ENCODE assay signal across 8 cellular contexts in the genomic region with DNA sequence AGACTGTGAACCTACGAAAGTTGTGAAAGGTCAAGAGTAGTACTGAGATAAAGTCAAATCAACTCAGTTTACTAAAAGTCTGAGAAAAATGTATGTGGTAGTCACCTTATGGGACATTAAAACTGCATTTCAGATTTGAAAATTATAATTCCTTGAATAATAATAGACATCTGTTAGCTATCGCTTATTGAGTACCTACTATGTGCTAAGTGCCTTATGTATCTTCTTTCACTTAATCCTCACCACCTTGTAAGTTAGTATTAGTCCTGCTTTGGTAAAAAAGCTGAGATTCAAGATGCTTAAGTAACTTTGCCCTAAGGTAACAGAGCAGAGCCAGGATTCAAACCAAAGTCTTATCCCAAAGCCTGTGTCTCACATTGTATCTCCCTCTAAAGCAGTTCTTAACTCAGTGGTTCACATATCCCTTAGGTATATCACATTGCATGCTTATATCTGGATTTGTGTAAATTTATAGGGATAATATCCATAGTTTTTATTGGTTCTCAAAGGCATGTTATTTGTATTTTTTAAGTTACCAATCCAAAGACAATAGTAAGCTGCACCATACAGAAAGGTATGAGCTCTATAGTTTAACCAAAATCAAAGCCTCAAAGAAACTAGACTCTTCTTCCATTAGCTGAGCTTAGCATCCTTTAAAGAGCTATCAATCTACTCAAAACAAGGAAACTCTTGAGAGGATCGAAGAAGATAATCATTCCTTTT. TPM values are rescaled to one million over a fixed set of nuclear protein-coding genes. Genes with fewer than 3 reads are reported as not detected.
DNase-seq lines count a peak whose midpoint lies in the region; ATAC-seq and TF ChIP-seq lines count a peak whose summit lies in the region.

No MANE protein-coding gene starts in this region.

- peaks cover 2% of the 10 kb centered on the region for H3K27me3 ChIP-seq in AG04450 (ENCODE audit: control insufficient read depth, insufficient read depth, low read length)
- H3K27me3 ChIP-seq in IMR-90 (ENCODE audit: control insufficient read depth, insufficient read depth, low read length): no peaks in the 10 kb centered on the region

- POLR2A ChIA-PET in AG04450 (lab: Yijun Ruan, JAX) (interaction anchor here (0.8 kb wide), 1 partner anchor 84 kb away, joined by 5 read pairs; no protein-coding TSS in a partner anchor), IMR-90 (lab: Charles Lee; ENCODE audit: unreplicated experiment) (interaction anchor here (0.7 kb wide), 1 partner anchor 67 kb away, joined by 3 read pairs; no protein-coding TSS in a partner anchor), GM10248 (lab: Yijun Ruan, JAX) (no interaction called here)

- H3K36me3 Mint-ChIP-seq in naive B cell: peaks cover 0 to 7% of the 10 kb centered on the region in 2 donors

- intact Hi-C loops in IMR-90 (cut with micrococcal nuclease): loop anchor here (5.0 kb wide), 2 partner anchors 301 to 401 kb away; no protein-coding TSS in a partner anchor

- H2AK9ac ChIP-seq in IMR-90 (replicated peaks; ENCODE audit: low read depth, low read length, poor library complexity): no peak overlapping the region

- dilution Hi-C loops in IMR-90 (cut with HindIII; ENCODE audit: low sequenced_read_pairs, unreplicated experiment): no loop called here

- H3K27ac ChIP-seq in AG04450 (ENCODE audit: low read depth, low read length) (no peak overlapping the region), IMR-90 (ENCODE audit: insufficient read depth, low read length) (0 out of 2 replicates have a peak overlapping the region, but pooled peaks have one; percentile 84), caudate nucleus (ENCODE audit: low read depth, low read length) (peak overlapping the region; percentile 39)

- H3K9me3 Mint-ChIP-seq in naive B cell: no peaks in the 10 kb centered on the region

- CTCF ChIA-PET in AG04450 (lab: Charles Lee): interaction anchor here (0.5 to 2.2 kb wide), 11 partner anchors 12 to 630 kb away, joined by 3 to 32 read pairs (median 4); no protein-coding TSS in a partner anchor
- CTCF ChIA-PET in IMR-90 (lab: Yijun Ruan, JAX): interaction anchor here (0.9 to 1.5 kb wide), 3 partner anchors 192 to 440 kb away, joined by 4 to 5 read pairs (median 4); no protein-coding TSS in a partner anchor
- CTCF ChIA-PET in GM10248 (lab: Yijun Ruan, JAX): interaction anchor here (0.8 to 2.8 kb wide), 16 partner anchors 8 to 442 kb away, joined by 3 to 25 read pairs (median 3); no protein-coding TSS in a partner anchor

- H2BK120ac ChIP-seq in IMR-90 (ENCODE audit: low read depth, low read length): no peak overlapping the region

- peak overlapping the region; percentile 86 for H3K9ac ChIP-seq in IMR-90 (ENCODE audit: low read depth, low read length)

- peak overlapping the region; percentile 73 for H3K14ac ChIP-seq in IMR-90 (replicated peaks; ENCODE audit: low read depth, low read length)

- peaks cover 26 to 45% of the 10 kb centered on the region in 2 experiments for H3K79me1 ChIP-seq in IMR-90 (ENCODE audit: low read depth in 1 of 2, low read length in 2 of 2)

- no peak overlapping the region for H2BK20ac ChIP-seq in IMR-90 (ENCODE audit: low read depth, low read length)

- no peak overlapping the region for H2AFZ ChIP-seq in IMR-90 (replicated peaks; ENCODE audit: low read length, poor library complexity)

- H4K5ac ChIP-seq in IMR-90 (ENCODE audit: low read depth, low read length): peak overlapping the region; percentile 62

- BruUV-seq in IMR-90 (replicated peaks; lab: Mats Ljungman, UMichigan): no TSS peak

- H3K4me2 ChIP-seq in IMR-90 (ENCODE audit: low read depth, low read length): peak overlapping the region; percentile 97

- H2AK5ac ChIP-seq in IMR-90 (ENCODE audit: low read depth, low read length): no peak overlapping the region

- peaks cover 15% of the 10 kb centered on the region for H3K9me1 ChIP-seq in IMR-90 (ENCODE audit: insufficient read depth, low read length)

- H3K18ac ChIP-seq in IMR-90 (ENCODE audit: low read depth, low read length): no peak overlapping the region

- 0 out of 2 replicates have a peak overlapping the region, but pooled peaks have one; percentile 28 for H3K56ac ChIP-seq in IMR-90 (ENCODE audit: extremely low read depth, insufficient read depth, low read length)

- H3K4me3 Mint-ChIP-seq in naive B cell: peak overlapping the region; percentile 91 to 98 (median 94)

- no peak overlapping the region for H2BK15ac ChIP-seq in IMR-90 (ENCODE audit: low read depth, low read length)

- peak overlapping the region; percentile 80; the same call in 1 of the 2 replicates for H3K4ac ChIP-seq in IMR-90 (ENCODE audit: low read depth, low read length)

- peaks cover 28 to 41% (median 34%) of the 10 kb centered on the region in 3 donors for H3K4me1 Mint-ChIP-seq in naive B cell

- DNase-seq in AG04450 (ENCODE audit: low read depth, low spot score): no peak
- no peak for DNase-seq in IMR-90
- no peak for DNase-seq in caudate nucleus (lab: John Stamatoyannopoulos, UW)
- no peak for DNase-seq in naive B cell
- no peak for DNase-seq in GM10248 (ENCODE audit: extremely low spot score)
- DNase-seq in RKO (ENCODE audit: low spot score): no peak
- no peak for DNase-seq in mucosa of gallbladder (ENCODE audit: low spot score)

- H3K36me3 ChIP-seq in IMR-90 (ENCODE audit: control insufficient read depth, insufficient read depth, low read length): peaks cover 5% of the 10 kb centered on the region

- H4K91ac ChIP-seq in IMR-90 (ENCODE audit: insufficient read depth, low read depth, low read length): no peak overlapping the region

- peak overlapping the region; percentile 78; the same call in 1 of the 2 replicates for H3K23ac ChIP-seq in IMR-90 (ENCODE audit: low read depth, low read length)

- TF ChIP-seq POLR2A in IMR-90 (IDR thresholded peaks at IDR 0.05; ENCODE audit: low read depth, low read length): no peak

- H3K4me3 ChIP-seq in AG04450 (ENCODE audit: low read depth, low read length): peak overlapping the region; percentile 90
- H3K4me3 ChIP-seq in IMR-90 (ENCODE audit: insufficient read depth, low read depth, low read length): peak overlapping the region; percentile 90

- no peaks in the 10 kb centered on the region for H3K27me3 Mint-ChIP-seq in naive B cell

- ATAC-seq in IMR-90 (ENCODE audit: low read depth) (no peak), naive B cell (ENCODE audit: low read depth in 2 of 2) (no peak), GM21360 (IDR thresholded peaks at IDR 0.05; ENCODE audit: unreplicated experiment) (no peak)

- peak overlapping the region; percentile 15 to 95 (median 86) for H3K27ac Mint-ChIP-seq in naive B cell

- H3K4me1 ChIP-seq in IMR-90 (ENCODE audit: control insufficient read depth, insufficient read depth, low read length): peaks cover 4% of the 10 kb centered on the region

- no CpG with 5 or more reads among the region's 3 CpGs for WGBS in IMR-90 (ENCODE audit: extremely low coverage in 2 of 2, insufficient read length in 1 of 2), 2 experiments

- no peak for TF ChIP-seq RAD21 in IMR-90 (IDR thresholded peaks at IDR 0.05; ENCODE audit: low read length)

- peak overlapping the region; percentile 73 for H2BK5ac ChIP-seq in IMR-90 (ENCODE audit: low read depth, low read length, poor library complexity, severe bottlenecking)

- H4K8ac ChIP-seq in IMR-90 (ENCODE audit: low read depth in 2 of 2, low read length in 2 of 2): peak overlapping the region; percentile 33 to 85; a peak in 3 of 4 replicates

- in situ Hi-C loops in IMR-90 (cut with MboI; ENCODE audit: low sequenced_read_pairs): no loop called here

- TF ChIP-seq CTCF in AG04450 (IDR thresholded peaks at IDR 0.05; ENCODE audit: low read depth, low read length) (no peak), IMR-90 (conservative IDR thresholded peaks at IDR 0.05; ENCODE audit: low read depth, low read length) (no peak), GM10248 (IDR thresholded peaks at IDR 0.05; ENCODE audit: control extremely low read depth, extremely low read depth, low read depth, missing control alignments) (no peak)

- H3K9me3 ChIP-seq in AG04450 (ENCODE audit: control insufficient read depth, insufficient read depth, low read length) (peaks cover 3% of the 10 kb centered on the region; the same call in 1 of the 2 replicates), IMR-90 (ENCODE audit: control insufficient read depth, insufficient read depth, low read length) (no peaks in the 10 kb centered on the region)

- no peaks in the 10 kb centered on the region for H4K20me1 ChIP-seq in IMR-90 (ENCODE audit: insufficient read depth, low read length)

TF ChIP-seq in IMR-90, 13 proteins besides CTCF, POLR2A, EP300 and RAD21:
- TF ChIP-seq CHD1 (IDR thresholded peaks at IDR 0.05; ENCODE audit: low read depth, low read length) (no peak), MXI1 (IDR thresholded peaks at IDR 0.05; ENCODE audit: borderline replicate concordance, low read depth, low read length) (no peak), BHLHE40 (IDR thresholded peaks at IDR 0.05; ENCODE audit: low read depth, low read length) (no peak), SMC3 (IDR thresholded peaks at IDR 0.05; ENCODE audit: low read depth, low read length) (no peak)
- TF ChIP-seq, protein P1, sequence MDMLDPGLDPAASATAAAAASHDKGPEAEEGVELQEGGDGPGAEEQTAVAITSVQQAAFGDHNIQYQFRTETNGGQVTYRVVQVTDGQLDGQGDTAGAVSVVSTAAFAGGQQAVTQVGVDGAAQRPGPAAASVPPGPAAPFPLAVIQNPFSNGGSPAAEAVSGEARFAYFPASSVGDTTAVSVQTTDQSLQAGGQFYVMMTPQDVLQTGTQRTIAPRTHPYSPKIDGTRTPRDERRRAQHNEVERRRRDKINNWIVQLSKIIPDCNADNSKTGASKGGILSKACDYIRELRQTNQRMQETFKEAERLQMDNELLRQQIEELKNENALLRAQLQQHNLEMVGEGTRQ (IDR thresholded peaks at IDR 0.05; ENCODE audit: low read depth, low read length): no peak
TF ChIP-seq in IMR-90: peak in this region for 0.

RNA-seq across cellular contexts. Expression of a gene that starts 0.9 kb away (rescaled TPM):
- polyA plus RNA-seq in AG04450 (2011; rRNA removed) (22.7 and 25.2 TPM in 2 replicates), IMR-90 (2012; rRNA removed) (13.2 and 15.8 TPM in 2 replicates), naive B cell (ENCODE audit: low read depth in 6 of 6) (100 to 1,000 TPM in 1 of 6 donors, 10 to 100 TPM in 5; 70.8 to 127 (median 94.5) TPM)
- polyA minus RNA-seq in AG04450 (2011; rRNA and poly(A)+ RNA removed): 20.7 and 24.2 TPM in 2 replicates
- total RNA-seq in IMR-90 (2012; rRNA removed) (14.9 and 19.4 TPM in 2 replicates), mucosa of gallbladder (36.3 TPM)
- 7.2 and 7.7 TPM in 2 replicates for polyA plus RNA-seq in IMR-90 (2012; cell fraction: cytosol; rRNA removed)
- 2.6 and 13.4 TPM in 2 replicates for polyA plus RNA-seq in IMR-90 (2012; cell fraction: nucleus; rRNA removed; ENCODE audit: low replicate concordance)

RNA-seq across cellular contexts. Expression of a gene that starts 22.5 kb away (rescaled TPM):
- polyA plus RNA-seq in AG04450 (2011; rRNA removed) (not detected in 2 replicates), IMR-90 (2012; rRNA removed) (not detected in 2 replicates), naive B cell (ENCODE audit: low read depth in 6 of 6) (not detected)
- not detected in 2 replicates for polyA minus RNA-seq in AG04450 (2011; rRNA and poly(A)+ RNA removed)
- total RNA-seq in IMR-90 (2012; rRNA removed) (not detected in 2 replicates), mucosa of gallbladder (not detected)
- not detected in 2 replicates for polyA plus RNA-seq in IMR-90 (2012; cell fraction: cytosol; rRNA removed)
- polyA plus RNA-seq in IMR-90 (2012; cell fraction: nucleus; rRNA removed; ENCODE audit: low replicate concordance): not detected in 2 replicates
